ENCODE assay signal across 9 cellular contexts in the genomic region with DNA sequence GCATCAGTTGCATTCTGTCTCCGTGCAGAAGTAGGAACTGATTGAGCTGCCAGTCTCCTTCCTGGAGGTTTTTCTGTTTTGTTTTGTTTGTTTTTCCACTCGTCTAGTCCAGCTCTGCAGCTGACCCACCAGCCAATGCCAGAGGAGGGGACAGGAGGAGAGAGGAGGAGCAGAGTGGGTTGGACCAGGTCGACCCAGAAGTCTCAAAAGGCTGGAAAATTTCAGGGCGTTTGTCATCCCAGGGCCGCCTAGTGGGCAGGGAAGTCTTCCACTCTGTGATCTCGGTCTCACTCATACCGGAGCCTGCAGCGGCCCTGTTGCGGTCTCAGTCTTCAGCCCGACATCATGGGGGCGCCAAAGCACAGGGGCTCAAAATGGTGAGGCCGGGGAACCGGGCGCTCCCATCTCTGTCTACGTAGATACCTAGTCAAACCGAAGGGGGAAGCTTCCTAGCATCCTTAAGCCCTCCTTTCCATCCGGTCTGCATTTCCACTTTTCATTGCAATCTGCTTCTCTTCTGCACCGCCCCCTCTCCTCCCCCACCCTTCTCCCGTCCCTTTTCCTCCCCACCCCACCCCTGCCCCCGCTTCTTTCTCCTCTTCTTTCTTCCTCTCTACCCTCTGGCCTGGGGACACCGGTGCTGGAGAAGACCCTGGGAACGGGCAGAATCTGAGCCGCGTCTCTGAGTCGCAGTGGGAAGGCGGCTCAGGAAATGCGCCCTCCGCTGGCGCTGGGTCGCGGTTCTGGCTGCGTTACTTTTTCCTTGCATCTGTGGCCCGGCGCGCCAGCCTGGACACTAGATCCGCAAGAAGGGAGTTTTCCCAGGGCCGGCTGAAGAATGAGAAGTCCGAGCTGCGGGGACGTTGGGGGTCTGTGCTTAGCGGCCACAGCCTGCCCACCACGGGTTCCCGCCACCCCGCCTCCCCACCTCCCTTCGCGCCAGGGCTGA. TPM values are rescaled to one million over a fixed set of nuclear protein-coding genes. Genes with fewer than 3 reads are reported as not detected.
DNase-seq lines count a peak whose midpoint lies in the region; ATAC-seq, FAIRE-seq and TF ChIP-seq lines count a peak whose summit lies in the region.
"Had no signal": no experiment of that assay in that cellular context is flagged by ENCODE, and none has a peak within 500 bp of the region (broad histone marks: within the 10 kb centered on the region; RNA-seq: fewer than 3 reads in every experiment).

No MANE protein-coding gene starts in this region.

- H3K4me1 ChIP-seq in endothelial cell of umbilical vein (ENCODE audit: control insufficient read depth, extremely low read depth, insufficient read depth, low read length) = no peaks in the 10 kb centered on the region

- no peak overlapping the region for H3K4me3 ChIP-seq in endothelial cell of umbilical vein (replicated peaks in 1 of 3; ENCODE audit: insufficient read depth in 1 of 3, low read depth in 1 of 3, low read length in 3 of 3)

- CTCF ChIA-PET in GM10248 (lab: Yijun Ruan, JAX) (interaction anchor here (1.4 to 1.5 kb wide), 2 partner anchors 14 to 15 kb away, joined by 5 to 6 read pairs; no protein-coding TSS in a partner anchor), endothelial cell of umbilical vein (lab: Charles Lee) (interaction anchor here (0.8 to 1.5 kb wide), 3 partner anchors 15 to 167 kb away, joined by 4 to 6 read pairs (median 4); no protein-coding TSS in a partner anchor)

- no peak overlapping the region for H3K4me2 ChIP-seq in endothelial cell of umbilical vein (ENCODE audit: insufficient read depth, low read length)

- TF ChIP-seq POLR2A in endothelial cell of umbilical vein (IDR thresholded peaks at IDR 0.05; ENCODE audit: low read depth, low read length) = no peak
- TF ChIP-seq POLR2A in GM18505 (IDR thresholded peaks at IDR 0.05; ENCODE audit: borderline replicate concordance, extremely low read depth, insufficient read depth, insufficient read length) = no peak

- no peak overlapping the region for H2AFZ ChIP-seq in endothelial cell of umbilical vein (ENCODE audit: low read depth, low read length)

- TF ChIP-seq CTCF in GM10248 (IDR thresholded peaks at IDR 0.05; ENCODE audit: control extremely low read depth, extremely low read depth, low read depth, missing control alignments) (peak; percentile 37), endothelial cell of umbilical vein (IDR thresholded peaks at IDR 0.05; ENCODE audit: extremely low read depth in 1 of 2, insufficient read depth in 1 of 2, low read depth in 1 of 2, low read length in 2 of 2) (peak in 1 of 2 donors; percentile 46)

- no peaks in the 10 kb centered on the region for H3K9me1 ChIP-seq in endothelial cell of umbilical vein (replicated peaks; ENCODE audit: control insufficient read depth, extremely low read depth, insufficient read depth, low read length)

- peaks cover 77 to 91% of the 10 kb centered on the region in 2 experiments for H3K27me3 ChIP-seq in endothelial cell of umbilical vein (ENCODE audit: control insufficient read depth in 2 of 2, insufficient read depth in 2 of 2, low read length in 2 of 2)

- ATAC-seq in GM18867 (IDR thresholded peaks at IDR 0.05; ENCODE audit: unreplicated experiment) = no peak
- no peak for ATAC-seq in GM18873 (IDR thresholded peaks at IDR 0.05; ENCODE audit: low FRiP score, unreplicated experiment)
- ATAC-seq in GM18505 (IDR thresholded peaks at IDR 0.05; ENCODE audit: unreplicated experiment) = no peak

- H3K9ac ChIP-seq in endothelial cell of umbilical vein (replicated peaks; ENCODE audit: extremely low read depth, insufficient read depth, low read length) = no peak overlapping the region

- no peak overlapping the region for H3K27ac ChIP-seq in endothelial cell of umbilical vein (ENCODE audit: insufficient read depth, low read depth, low read length)

- no peaks in the 10 kb centered on the region for H3K9me3 ChIP-seq in endothelial cell of umbilical vein (replicated peaks; ENCODE audit: control insufficient read depth, insufficient read depth, low read length)

- no peaks in the 10 kb centered on the region for H4K20me1 ChIP-seq in endothelial cell of umbilical vein (replicated peaks; ENCODE audit: control insufficient read depth, extremely low read depth, insufficient read depth, low read length)

- intact Hi-C loops in endothelial cell of umbilical vein (cut with micrococcal nuclease) = loop anchor here (5.0 kb wide), 1 partner anchor 167 kb away; no protein-coding TSS in a partner anchor

- H3K79me2 ChIP-seq in endothelial cell of umbilical vein (ENCODE audit: control insufficient read depth, insufficient read depth, low read length) = no peaks in the 10 kb centered on the region

- in situ Hi-C loops in ACHN (cut with HindIII; ENCODE audit: low pct_ligation_motif_present, low pct_unique_long_range_greater_than_20kb, low sequenced_read_pairs) = no loop called here

- DNase-seq in ACHN (peak; percentile 93), GM10248 (ENCODE audit: extremely low spot score) (no peak), RKO (ENCODE audit: low spot score) (peak; percentile 90), endothelial cell of umbilical vein (ENCODE audit: low read depth, low spot score) (no peak), retina (peak; percentile 75)

- no TSS peak for BruUV-seq in endothelial cell of umbilical vein (replicated peaks; lab: Mats Ljungman, UMichigan)

- POLR2A ChIA-PET in GM10248 (lab: Yijun Ruan, JAX) = no interaction called here
- POLR2A ChIA-PET in endothelial cell of umbilical vein (lab: Charles Lee) = no interaction called here

- dilution Hi-C loops in endothelial cell of umbilical vein (cut with MboI; ENCODE audit: extremely low pct_ligation_motif_present, low sequenced_read_pairs) = no loop called here

- no peaks in the 10 kb centered on the region for H3K36me3 ChIP-seq in endothelial cell of umbilical vein (ENCODE audit: control insufficient read depth in 2 of 2, extremely low read depth in 1 of 2, insufficient read depth in 2 of 2, low read length in 2 of 2)

- no peak for FAIRE-seq in endothelial cell of umbilical vein (lab: Jason Lieb, UNC)

TF ChIP-seq in endothelial cell of umbilical vein, 7 proteins besides CTCF, POLR2A, EP300 and RAD21:
- no peak for TF ChIP-seq FOS (IDR thresholded peaks at IDR 0.05; ENCODE audit: borderline replicate concordance, insufficient read depth, low read length)
- no peak for TF ChIP-seq GATA2 (IDR thresholded peaks at IDR 0.05; ENCODE audit: insufficient read depth, insufficient read length, low read depth, low read length)
- no peak for TF ChIP-seq POLR2AphosphoS5 (IDR thresholded peaks at IDR 0.05; ENCODE audit: insufficient read depth, low read depth, low read length)
- TF ChIP-seq EZH2 (IDR thresholded peaks at IDR 0.05; ENCODE audit: borderline replicate concordance, low read depth, low read length, severe bottlenecking) = peak; percentile 28
TF ChIP-seq in endothelial cell of umbilical vein: peak in this region for 1.

RNA-seq across cellular contexts. Expression of gene PAX2, which starts 16.2 kb away (rescaled TPM):
- total RNA-seq in endothelial cell of umbilical vein = not detected in 2 replicates
- not detected in 2 replicates for polyA plus RNA-seq in endothelial cell of umbilical vein
- polyA plus RNA-seq in endothelial cell of umbilical vein (2011; cell fraction: cytosol; rRNA removed) = not detected in 2 replicates
- polyA plus RNA-seq in endothelial cell of umbilical vein (2011; cell fraction: nucleus; rRNA removed) = not detected in 2 replicates
- polyA plus RNA-seq in endothelial cell of umbilical vein (2012) = not detected in 2 replicates
- not detected in 2 replicates for polyA minus RNA-seq in endothelial cell of umbilical vein
- polyA minus RNA-seq in endothelial cell of umbilical vein (2011; cell fraction: cytosol; rRNA and poly(A)+ RNA removed) = not detected
- polyA minus RNA-seq in endothelial cell of umbilical vein (2011; cell fraction: nucleus; rRNA and poly(A)+ RNA removed) = not detected in 2 replicates
- total RNA-seq: subcutaneous adipose tissue had no signal

Comparison
In these comparisons a context has a peak if more than half of its experiments do, and no peak if none do; other contexts are left out.
1. DNase-seq: peak in ACHN (single experiment), RKO (single experiment) and retina (single experiment); none in GM10248 (single experiment) and endothelial cell of umbilical vein (single experiment).